11 cellular contexts compared by ENCODE assay signal in genomic region chr2:145593991-145594702, GRCh38.
DNase-seq lines count a peak whose midpoint lies in the region; ATAC-seq and TF ChIP-seq lines count a peak whose summit lies in the region.
"Had no signal": no experiment of that assay in that cellular context is flagged by ENCODE, and none has a peak within 500 bp of the region (broad histone marks: within the 10 kb centered on the region; RNA-seq: fewer than 3 reads in every experiment).

No MANE protein-coding gene starts in this region.

- H3K9me3 ChIP-seq in SU-DHL-6 (ENCODE audit: insufficient read depth, low read length) (no peaks in the 10 kb centered on the region), colonic mucosa (no peaks in the 10 kb centered on the region)
- H3K9me3 ChIP-seq: stomach had no signal

- H3K4me1 ChIP-seq in ACC112 (ENCODE audit: control insufficient read depth, insufficient read depth, low read length, unreplicated experiment) (peaks cover 45% of the 10 kb centered on the region), GM23338 (ENCODE audit: insufficient read depth) (peaks cover 27% of the 10 kb centered on the region), colonic mucosa (no peaks in the 10 kb centered on the region)
- H3K4me1 ChIP-seq: parathyroid adenoma had no signal

- H2AFZ ChIP-seq in ACC112 (ENCODE audit: low read length, unreplicated experiment), result peak overlapping the region; percentile 85
- H2AFZ ChIP-seq in GM23338, result no peak overlapping the region
- H2AFZ ChIP-seq in SU-DHL-6 (ENCODE audit: low read depth, low read length, severe bottlenecking), result no peak overlapping the region
- H2AFZ ChIP-seq: parathyroid adenoma had no signal

- H3K36me3 ChIP-seq in ACC112 (ENCODE audit: insufficient read depth, low read length), result no peaks in the 10 kb centered on the region
- no peaks in the 10 kb centered on the region for H3K36me3 ChIP-seq in GM23338 (ENCODE audit: insufficient read depth)
- no peaks in the 10 kb centered on the region for H3K36me3 ChIP-seq in SU-DHL-6 (ENCODE audit: low read length)
- no peaks in the 10 kb centered on the region for H3K36me3 ChIP-seq in colonic mucosa
- H3K36me3 ChIP-seq: stomach had no signal

- no peak overlapping the region for H3K9ac ChIP-seq in SU-DHL-6 (ENCODE audit: low read length)
- no peak overlapping the region for H3K9ac ChIP-seq in colonic mucosa (ENCODE audit: low read depth in 2 of 2, low read length in 2 of 2)
- H3K9ac ChIP-seq: parathyroid adenoma had no signal

- H3K4me3 Mint-ChIP-seq in GM23338, result no peak overlapping the region

- ATAC-seq in GM23338 (peak; percentile 83), Right ventricle myocardium inferior (no peak)

- H3K79me2 ChIP-seq in ACC112 (ENCODE audit: control insufficient read depth, insufficient read depth, low read length, unreplicated experiment) (no peaks in the 10 kb centered on the region), GM23338 (replicated peaks; ENCODE audit: insufficient read depth) (no peaks in the 10 kb centered on the region), SU-DHL-6 (ENCODE audit: insufficient read depth, low read length) (no peaks in the 10 kb centered on the region)
- H3K79me2 ChIP-seq: parathyroid adenoma had no signal

- H3K4me3 ChIP-seq in ACC112 (ENCODE audit: low read depth, low read length) (0 out of 2 replicates have a peak overlapping the region, but pooled peaks have one; percentile 9), GM23338 (no peak overlapping the region), SU-DHL-6 (ENCODE audit: insufficient read depth, low read length, poor library complexity, severe bottlenecking) (no peak overlapping the region), colonic mucosa (no peak overlapping the region)
- H3K4me3 ChIP-seq: stomach had no signal

- no peaks in the 10 kb centered on the region for H3K9me3 Mint-ChIP-seq in GM23338

- H3K27ac Mint-ChIP-seq in GM23338, result no peak overlapping the region

- H3K27ac ChIP-seq in ACC112 (ENCODE audit: low read depth, low read length), result peak overlapping the region; percentile 68
- no peak overlapping the region for H3K27ac ChIP-seq in GM23338 (ENCODE audit: low read depth)
- H3K27ac ChIP-seq in SU-DHL-6 (ENCODE audit: low read depth, low read length), result peak overlapping the region; percentile 34; the same call in 1 of the 2 replicates
- no peak overlapping the region for H3K27ac ChIP-seq in colonic mucosa
- H3K27ac ChIP-seq: parathyroid adenoma, stomach had no signal

- H3K27me3 ChIP-seq in ACC112 (ENCODE audit: insufficient read depth, low read length) (no peaks in the 10 kb centered on the region), GM23338 (ENCODE audit: insufficient read depth) (no peaks in the 10 kb centered on the region), SU-DHL-6 (ENCODE audit: low read length) (no peaks in the 10 kb centered on the region), colonic mucosa (no peaks in the 10 kb centered on the region)
- H3K27me3 ChIP-seq: stomach had no signal

- DNase-seq in GM23338 (ENCODE audit: low spot score) (peak; percentile 57), hepatic stellate cell (ENCODE audit: low spot score) (peak; percentile 39), NCI-H2196 treated with DMSO at 0.1 percent for 48 hours (lab: John Stamatoyannopoulos, UW; ENCODE audit: unreplicated experiment) (no peak), NCI-H774 (lab: John Stamatoyannopoulos, UW) (no peak), Right ventricle myocardium inferior (ENCODE audit: missing footprints) (no peak), colonic mucosa (no peak)
- DNase-seq: NCI-H2029, stomach had no signal

- H4K20me1 ChIP-seq in GM23338 (replicated peaks; ENCODE audit: insufficient read depth) (no peaks in the 10 kb centered on the region), SU-DHL-6 (ENCODE audit: low read depth, low read length) (no peaks in the 10 kb centered on the region)

- H3F3A ChIP-seq in GM23338 (replicated peaks; ENCODE audit: low read depth), result no peaks in the 10 kb centered on the region
- H3F3A ChIP-seq in SU-DHL-6 (ENCODE audit: insufficient read depth), result peaks cover 6% of the 10 kb centered on the region; the same call in 1 of the 2 replicates

- H3K4me1 Mint-ChIP-seq in GM23338, result peaks cover 43% of the 10 kb centered on the region

- intact Hi-C loops in Right ventricle myocardium inferior (cut with DNase I) (no loop called here), colonic mucosa (cut with DNase I) (no loop called here)

- no peak overlapping the region for H3K4me2 ChIP-seq in GM23338
- peak overlapping the region; percentile 38 for H3K4me2 ChIP-seq in SU-DHL-6 (ENCODE audit: low read depth, low read length, poor library complexity, severe bottlenecking)

- no peaks in the 10 kb centered on the region for H3K36me3 Mint-ChIP-seq in GM23338 (ENCODE audit: low read depth)

- H3K27me3 Mint-ChIP-seq in GM23338 (ENCODE audit: insufficient read depth, low read depth, poor library complexity), result no peaks in the 10 kb centered on the region

- TF ChIP-seq CTCF in GM23338 (conservative IDR thresholded peaks at IDR 0.05; ENCODE audit: low read depth in 2 of 2) (peak; percentile 34 to 49; a peak in 3 of 4 replicates), SU-DHL-6 (IDR thresholded peaks at IDR 0.05; ENCODE audit: insufficient read depth, low read length, poor library complexity, severe bottlenecking) (no peak), colonic mucosa (IDR thresholded peaks at IDR 0.05) (no peak)

- H3K9me2 ChIP-seq in GM23338 (ENCODE audit: insufficient read depth), result peaks cover 7% of the 10 kb centered on the region; the same call in 1 of the 2 replicates
- H3K9me2 ChIP-seq in SU-DHL-6 (replicated peaks; ENCODE audit: insufficient read depth, low read length), result no peaks in the 10 kb centered on the region

TF ChIP-seq in GM23338, 12 proteins besides CTCF, POLR2A, EP300 and RAD21:
- TF ChIP-seq EZH2 (IDR thresholded peaks at IDR 0.05; ENCODE audit: low read depth, unreplicated experiment), result no peak
- no peak for TF ChIP-seq EZH2phosphoT487 (IDR thresholded peaks at IDR 0.05; ENCODE audit: unreplicated experiment)
- no peak for TF ChIP-seq POLR2AphosphoS5 (IDR thresholded peaks at IDR 0.05; ENCODE audit: low read depth)

Comparison
In these comparisons a context has a peak if more than half of its experiments do, and no peak if none do; other contexts are left out.
1. H3K27ac ChIP-seq: peak in ACC112 (single experiment) and SU-DHL-6 (single experiment); none in GM23338 (single experiment) and colonic mucosa (single experiment).
2. DNase-seq: peak in GM23338 (single experiment) and hepatic stellate cell (single experiment); none in NCI-H2196 treated with DMSO at 0.1 percent for 48 hours (single experiment), NCI-H774 (single experiment), Right ventricle myocardium inferior (single experiment) and colonic mucosa (single experiment).
3. CTCF ChIP-seq: peak in GM23338 (2 of 2); none in SU-DHL-6 (single experiment) and colonic mucosa (single experiment).